In the genomic region with DNA sequence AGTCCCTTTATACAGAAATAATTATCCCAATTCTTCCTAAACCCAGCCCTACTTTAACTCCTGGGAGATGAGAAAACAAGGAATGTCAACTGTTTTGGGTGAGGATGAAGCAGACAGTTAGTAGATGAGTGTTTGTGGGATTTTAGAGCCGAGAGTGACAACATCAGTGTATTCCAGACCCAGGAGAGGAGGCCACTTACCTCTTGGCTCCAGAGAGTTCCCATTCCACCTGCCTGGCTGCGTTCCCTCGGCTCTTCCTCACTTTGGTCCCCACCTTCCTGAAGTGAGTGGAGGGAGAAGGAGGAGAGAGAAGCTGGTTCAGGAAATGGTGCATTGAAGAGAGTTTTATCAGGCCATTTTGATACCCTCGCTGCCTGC, we compare ENCODE assay signal across 1 cellular context.
TF ChIP-seq lines count a peak whose summit lies in the region.

No MANE protein-coding gene starts in this region.

TF ChIP-seq in WTC11, 78 proteins besides CTCF, POLR2A, EP300 and RAD21 (continued from another document):
- TF ChIP-seq, protein P1, sequence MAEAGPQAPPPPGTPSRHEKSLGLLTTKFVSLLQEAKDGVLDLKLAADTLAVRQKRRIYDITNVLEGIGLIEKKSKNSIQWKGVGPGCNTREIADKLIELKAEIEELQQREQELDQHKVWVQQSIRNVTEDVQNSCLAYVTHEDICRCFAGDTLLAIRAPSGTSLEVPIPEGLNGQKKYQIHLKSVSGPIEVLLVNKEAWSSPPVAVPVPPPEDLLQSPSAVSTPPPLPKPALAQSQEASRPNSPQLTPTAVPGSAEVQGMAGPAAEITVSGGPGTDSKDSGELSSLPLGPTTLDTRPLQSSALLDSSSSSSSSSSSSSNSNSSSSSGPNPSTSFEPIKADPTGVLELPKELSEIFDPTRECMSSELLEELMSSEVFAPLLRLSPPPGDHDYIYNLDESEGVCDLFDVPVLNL (CRISPR knock-in tag; IDR thresholded peaks at IDR 0.05; ENCODE audit: borderline replicate concordance, low read depth) = no peak
- TF ChIP-seq, protein P2, sequence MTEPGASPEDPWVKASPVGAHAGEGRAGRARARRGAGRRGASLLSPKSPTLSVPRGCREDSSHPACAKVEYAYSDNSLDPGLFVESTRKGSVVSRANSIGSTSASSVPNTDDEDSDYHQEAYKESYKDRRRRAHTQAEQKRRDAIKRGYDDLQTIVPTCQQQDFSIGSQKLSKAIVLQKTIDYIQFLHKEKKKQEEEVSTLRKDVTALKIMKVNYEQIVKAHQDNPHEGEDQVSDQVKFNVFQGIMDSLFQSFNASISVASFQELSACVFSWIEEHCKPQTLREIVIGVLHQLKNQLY (CRISPR knock-in tag; IDR thresholded peaks at IDR 0.05) = no peak
- TF ChIP-seq JUN (CRISPR knock-in tag; IDR thresholded peaks at IDR 0.05) = no peak
- no peak for TF ChIP-seq ZBTB21 (CRISPR knock-in tag; IDR thresholded peaks at IDR 0.05; ENCODE audit: borderline replicate concordance)
- no peak for TF ChIP-seq EMX1 (CRISPR knock-in tag; IDR thresholded peaks at IDR 0.05)
- TF ChIP-seq, protein P3, sequence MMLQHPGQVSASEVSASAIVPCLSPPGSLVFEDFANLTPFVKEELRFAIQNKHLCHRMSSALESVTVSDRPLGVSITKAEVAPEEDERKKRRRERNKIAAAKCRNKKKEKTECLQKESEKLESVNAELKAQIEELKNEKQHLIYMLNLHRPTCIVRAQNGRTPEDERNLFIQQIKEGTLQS (CRISPR knock-in tag; conservative IDR thresholded peaks at IDR 0.05) = no peak
- TF ChIP-seq OVOL2 (CRISPR knock-in tag; IDR thresholded peaks at IDR 0.05; ENCODE audit: borderline replicate concordance) = no peak
- TF ChIP-seq, protein P4, sequence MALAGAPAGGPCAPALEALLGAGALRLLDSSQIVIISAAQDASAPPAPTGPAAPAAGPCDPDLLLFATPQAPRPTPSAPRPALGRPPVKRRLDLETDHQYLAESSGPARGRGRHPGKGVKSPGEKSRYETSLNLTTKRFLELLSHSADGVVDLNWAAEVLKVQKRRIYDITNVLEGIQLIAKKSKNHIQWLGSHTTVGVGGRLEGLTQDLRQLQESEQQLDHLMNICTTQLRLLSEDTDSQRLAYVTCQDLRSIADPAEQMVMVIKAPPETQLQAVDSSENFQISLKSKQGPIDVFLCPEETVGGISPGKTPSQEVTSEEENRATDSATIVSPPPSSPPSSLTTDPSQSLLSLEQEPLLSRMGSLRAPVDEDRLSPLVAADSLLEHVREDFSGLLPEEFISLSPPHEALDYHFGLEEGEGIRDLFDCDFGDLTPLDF (CRISPR knock-in tag; IDR thresholded peaks at IDR 0.05) = no peak
- TF ChIP-seq, protein P5, sequence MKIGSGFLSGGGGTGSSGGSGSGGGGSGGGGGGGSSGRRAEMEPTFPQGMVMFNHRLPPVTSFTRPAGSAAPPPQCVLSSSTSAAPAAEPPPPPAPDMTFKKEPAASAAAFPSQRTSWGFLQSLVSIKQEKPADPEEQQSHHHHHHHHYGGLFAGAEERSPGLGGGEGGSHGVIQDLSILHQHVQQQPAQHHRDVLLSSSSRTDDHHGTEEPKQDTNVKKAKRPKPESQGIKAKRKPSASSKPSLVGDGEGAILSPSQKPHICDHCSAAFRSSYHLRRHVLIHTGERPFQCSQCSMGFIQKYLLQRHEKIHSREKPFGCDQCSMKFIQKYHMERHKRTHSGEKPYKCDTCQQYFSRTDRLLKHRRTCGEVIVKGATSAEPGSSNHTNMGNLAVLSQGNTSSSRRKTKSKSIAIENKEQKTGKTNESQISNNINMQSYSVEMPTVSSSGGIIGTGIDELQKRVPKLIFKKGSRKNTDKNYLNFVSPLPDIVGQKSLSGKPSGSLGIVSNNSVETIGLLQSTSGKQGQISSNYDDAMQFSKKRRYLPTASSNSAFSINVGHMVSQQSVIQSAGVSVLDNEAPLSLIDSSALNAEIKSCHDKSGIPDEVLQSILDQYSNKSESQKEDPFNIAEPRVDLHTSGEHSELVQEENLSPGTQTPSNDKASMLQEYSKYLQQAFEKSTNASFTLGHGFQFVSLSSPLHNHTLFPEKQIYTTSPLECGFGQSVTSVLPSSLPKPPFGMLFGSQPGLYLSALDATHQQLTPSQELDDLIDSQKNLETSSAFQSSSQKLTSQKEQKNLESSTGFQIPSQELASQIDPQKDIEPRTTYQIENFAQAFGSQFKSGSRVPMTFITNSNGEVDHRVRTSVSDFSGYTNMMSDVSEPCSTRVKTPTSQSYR (CRISPR knock-in tag; IDR thresholded peaks at IDR 0.05) = no peak
